1 cellular context compared by ENCODE assay signal in genomic region chr17:63634816-63635215, GRCh38.
TF ChIP-seq lines count a peak whose summit lies in the region.

No MANE protein-coding gene starts in this region.

TF ChIP-seq in HepG2, 621 proteins besides CTCF, POLR2A, EP300 and RAD21:
- TF ChIP-seq MXD3 (CRISPR knock-in tag; IDR thresholded peaks at IDR 0.05) (no peak), SMARCE1 (IDR thresholded peaks at IDR 0.05; ENCODE audit: borderline replicate concordance) (no peak), WIZ (CRISPR knock-in tag; IDR thresholded peaks at IDR 0.05) (no peak), U2AF2 (IDR thresholded peaks at IDR 0.05; ENCODE audit: low read depth, low read length) (no peak), ZNF546 (CRISPR knock-in tag; conservative IDR thresholded peaks at IDR 0.05) (no peak), TCF12 (IDR thresholded peaks at IDR 0.05) (no peak), TCF12 (CRISPR knock-in tag; IDR thresholded peaks at IDR 0.05) (no peak), ZNF549 (CRISPR knock-in tag; IDR thresholded peaks at IDR 0.05) (no peak), DMAP1 (CRISPR knock-in tag; IDR thresholded peaks at IDR 0.05) (no peak), ZBTB37 (CRISPR knock-in tag; IDR thresholded peaks at IDR 0.05) (no peak), ZNF7 (CRISPR knock-in tag; IDR thresholded peaks at IDR 0.05) (no peak), ISL2 (CRISPR knock-in tag; IDR thresholded peaks at IDR 0.05) (no peak), PRMT3 (CRISPR knock-in tag; IDR thresholded peaks at IDR 0.05; ENCODE audit: borderline replicate concordance, low read depth) (no peak), TP53 (CRISPR knock-in tag; conservative IDR thresholded peaks at IDR 0.05) (no peak), ZNF280B (CRISPR knock-in tag; IDR thresholded peaks at IDR 0.05; ENCODE audit: borderline replicate concordance) (no peak)
- TF ChIP-seq, protein P1, sequence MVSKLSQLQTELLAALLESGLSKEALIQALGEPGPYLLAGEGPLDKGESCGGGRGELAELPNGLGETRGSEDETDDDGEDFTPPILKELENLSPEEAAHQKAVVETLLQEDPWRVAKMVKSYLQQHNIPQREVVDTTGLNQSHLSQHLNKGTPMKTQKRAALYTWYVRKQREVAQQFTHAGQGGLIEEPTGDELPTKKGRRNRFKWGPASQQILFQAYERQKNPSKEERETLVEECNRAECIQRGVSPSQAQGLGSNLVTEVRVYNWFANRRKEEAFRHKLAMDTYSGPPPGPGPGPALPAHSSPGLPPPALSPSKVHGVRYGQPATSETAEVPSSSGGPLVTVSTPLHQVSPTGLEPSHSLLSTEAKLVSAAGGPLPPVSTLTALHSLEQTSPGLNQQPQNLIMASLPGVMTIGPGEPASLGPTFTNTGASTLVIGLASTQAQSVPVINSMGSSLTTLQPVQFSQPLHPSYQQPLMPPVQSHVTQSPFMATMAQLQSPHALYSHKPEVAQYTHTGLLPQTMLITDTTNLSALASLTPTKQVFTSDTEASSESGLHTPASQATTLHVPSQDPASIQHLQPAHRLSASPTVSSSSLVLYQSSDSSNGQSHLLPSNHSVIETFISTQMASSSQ (IDR thresholded peaks at IDR 0.05; ENCODE audit: low read depth) = no peak
- TF ChIP-seq, protein P1 (CRISPR knock-in tag; IDR thresholded peaks at IDR 0.05; ENCODE audit: borderline replicate concordance) = no peak
